1 cellular context compared by ENCODE assay signal in genomic region chr2:31558401-31559295, GRCh38.
TF ChIP-seq lines count a peak whose summit lies in the region.

No MANE protein-coding gene starts in this region.

TF ChIP-seq in HepG2, 621 proteins besides CTCF, POLR2A, EP300 and RAD21 (continued from another document and continues in another):
- TF ChIP-seq ATF2 (CRISPR knock-in tag; IDR thresholded peaks at IDR 0.05) (peak; percentile 74; the same call in 1 of the 2 replicates), MXD3 (CRISPR knock-in tag; IDR thresholded peaks at IDR 0.05) (no peak), ATF3 (CRISPR knock-in tag; IDR thresholded peaks at IDR 0.05) (peak; percentile 71; the same call in 1 of the 2 replicates), CBX5 (CRISPR knock-in tag; IDR thresholded peaks at IDR 0.05; ENCODE audit: borderline replicate concordance) (no peak), SMARCE1 (IDR thresholded peaks at IDR 0.05; ENCODE audit: borderline replicate concordance) (no peak), CBX1 (IDR thresholded peaks at IDR 0.05; ENCODE audit: low read depth) (no peak), RARA (CRISPR knock-in tag; IDR thresholded peaks at IDR 0.05) (0 out of 2 replicates have a peak, but pooled peaks have one; percentile 14), ZNF703 (CRISPR knock-in tag; IDR thresholded peaks at IDR 0.05; ENCODE audit: borderline replicate concordance) (no peak), ZBTB44 (CRISPR knock-in tag; IDR thresholded peaks at IDR 0.05) (no peak), SMAD1 (CRISPR knock-in tag; IDR thresholded peaks at IDR 0.05; ENCODE audit: borderline replicate concordance, low read depth) (no peak), MYNN (CRISPR knock-in tag; IDR thresholded peaks at IDR 0.05; ENCODE audit: low read depth) (no peak), BRCA1 (CRISPR knock-in tag; IDR thresholded peaks at IDR 0.05) (no peak), CC2D1A (CRISPR knock-in tag; IDR thresholded peaks at IDR 0.05) (no peak), ZNF720 (CRISPR knock-in tag; IDR thresholded peaks at IDR 0.05) (no peak), BCL6 (CRISPR knock-in tag; IDR thresholded peaks at IDR 0.05) (0 out of 2 replicates have a peak, but pooled peaks have one; percentile 20), PTBP1 (IDR thresholded peaks at IDR 0.05; ENCODE audit: low read depth, low read length, poor library complexity, severe bottlenecking) (no peak), IRF2 (CRISPR knock-in tag; IDR thresholded peaks at IDR 0.05) (no peak), ZFP41 (CRISPR knock-in tag; IDR thresholded peaks at IDR 0.05; ENCODE audit: borderline replicate concordance) (no peak), FOXP1 (IDR thresholded peaks at IDR 0.05) (no peak), FOXP1 (CRISPR knock-in tag; IDR thresholded peaks at IDR 0.05) (peak; percentile 62), ETS1 (CRISPR knock-in tag; IDR thresholded peaks at IDR 0.05) (no peak), ZNF775 (CRISPR knock-in tag; IDR thresholded peaks at IDR 0.05; ENCODE audit: borderline replicate concordance) (no peak), HMGA1 (CRISPR knock-in tag; conservative IDR thresholded peaks at IDR 0.05) (no peak), SNRNP70 (IDR thresholded peaks at IDR 0.05; ENCODE audit: low read depth, low read length) (no peak), REPIN1 (CRISPR knock-in tag; IDR thresholded peaks at IDR 0.05; ENCODE audit: borderline replicate concordance, low read depth) (no peak), ZBTB7A (CRISPR knock-in tag; IDR thresholded peaks at IDR 0.05) (no peak), ZNF574 (CRISPR knock-in tag; IDR thresholded peaks at IDR 0.05) (0 out of 2 replicates have a peak, but pooled peaks have one; percentile 49), FOXA1 (IDR thresholded peaks at IDR 0.05) (no peak), FOXA1 (CRISPR knock-in tag; IDR thresholded peaks at IDR 0.05) (peak; percentile 61), SKI (IDR thresholded peaks at IDR 0.05; ENCODE audit: partially characterized antibody) (no peak), ZZZ3 (CRISPR knock-in tag; IDR thresholded peaks at IDR 0.05; ENCODE audit: borderline replicate concordance) (no peak), SOX13 (IDR thresholded peaks at IDR 0.05) (0 out of 2 replicates have a peak, but pooled peaks have one; percentile 43), SOX13 (CRISPR knock-in tag; conservative IDR thresholded peaks at IDR 0.05 in 1 of 2, IDR thresholded peaks at IDR 0.05 in 1 of 2) (peak in 1 of 2 experiments; percentile 36; a peak in 1 of 4 replicates), ZNF788 (CRISPR knock-in tag; IDR thresholded peaks at IDR 0.05; ENCODE audit: borderline replicate concordance) (no peak), ZNF3 (CRISPR knock-in tag; IDR thresholded peaks at IDR 0.05) (no peak), STAG1 (CRISPR knock-in tag; IDR thresholded peaks at IDR 0.05) (no peak), ZNF430 (CRISPR knock-in tag; IDR thresholded peaks at IDR 0.05) (no peak), FOXA3 (CRISPR knock-in tag; IDR thresholded peaks at IDR 0.05) (peak; percentile 54; the same call in 1 of the 2 replicates), ATF4 (CRISPR knock-in tag; IDR thresholded peaks at IDR 0.05) (peak in 1 of 2 experiments; percentile 88; a peak in 2 of 4 replicates), ZNF558 (CRISPR knock-in tag; IDR thresholded peaks at IDR 0.05; ENCODE audit: borderline replicate concordance) (no peak), ZEB1 (IDR thresholded peaks at IDR 0.05; ENCODE audit: insufficient replicate concordance, low read depth) (no peak), HNRNPLL (IDR thresholded peaks at IDR 0.05; ENCODE audit: low read depth, low read length, poor library complexity, severe bottlenecking) (no peak), ZNF12 (CRISPR knock-in tag; IDR thresholded peaks at IDR 0.05) (peak; percentile 57; the same call in 1 of the 2 replicates), HNRNPL (IDR thresholded peaks at IDR 0.05; ENCODE audit: low read depth, low read length) (no peak), FOXM1 (CRISPR knock-in tag; IDR thresholded peaks at IDR 0.05) (no peak)
- TF ChIP-seq, protein P1, sequence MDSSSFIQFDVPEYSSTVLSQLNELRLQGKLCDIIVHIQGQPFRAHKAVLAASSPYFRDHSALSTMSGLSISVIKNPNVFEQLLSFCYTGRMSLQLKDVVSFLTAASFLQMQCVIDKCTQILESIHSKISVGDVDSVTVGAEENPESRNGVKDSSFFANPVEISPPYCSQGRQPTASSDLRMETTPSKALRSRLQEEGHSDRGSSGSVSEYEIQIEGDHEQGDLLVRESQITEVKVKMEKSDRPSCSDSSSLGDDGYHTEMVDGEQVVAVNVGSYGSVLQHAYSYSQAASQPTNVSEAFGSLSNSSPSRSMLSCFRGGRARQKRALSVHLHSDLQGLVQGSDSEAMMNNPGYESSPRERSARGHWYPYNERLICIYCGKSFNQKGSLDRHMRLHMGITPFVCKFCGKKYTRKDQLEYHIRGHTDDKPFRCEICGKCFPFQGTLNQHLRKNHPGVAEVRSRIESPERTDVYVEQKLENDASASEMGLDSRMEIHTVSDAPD (CRISPR knock-in tag; IDR thresholded peaks at IDR 0.05) = no peak
- TF ChIP-seq, protein P2, sequence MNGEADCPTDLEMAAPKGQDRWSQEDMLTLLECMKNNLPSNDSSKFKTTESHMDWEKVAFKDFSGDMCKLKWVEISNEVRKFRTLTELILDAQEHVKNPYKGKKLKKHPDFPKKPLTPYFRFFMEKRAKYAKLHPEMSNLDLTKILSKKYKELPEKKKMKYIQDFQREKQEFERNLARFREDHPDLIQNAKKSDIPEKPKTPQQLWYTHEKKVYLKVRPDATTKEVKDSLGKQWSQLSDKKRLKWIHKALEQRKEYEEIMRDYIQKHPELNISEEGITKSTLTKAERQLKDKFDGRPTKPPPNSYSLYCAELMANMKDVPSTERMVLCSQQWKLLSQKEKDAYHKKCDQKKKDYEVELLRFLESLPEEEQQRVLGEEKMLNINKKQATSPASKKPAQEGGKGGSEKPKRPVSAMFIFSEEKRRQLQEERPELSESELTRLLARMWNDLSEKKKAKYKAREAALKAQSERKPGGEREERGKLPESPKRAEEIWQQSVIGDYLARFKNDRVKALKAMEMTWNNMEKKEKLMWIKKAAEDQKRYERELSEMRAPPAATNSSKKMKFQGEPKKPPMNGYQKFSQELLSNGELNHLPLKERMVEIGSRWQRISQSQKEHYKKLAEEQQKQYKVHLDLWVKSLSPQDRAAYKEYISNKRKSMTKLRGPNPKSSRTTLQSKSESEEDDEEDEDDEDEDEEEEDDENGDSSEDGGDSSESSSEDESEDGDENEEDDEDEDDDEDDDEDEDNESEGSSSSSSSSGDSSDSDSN (CRISPR knock-in tag; IDR thresholded peaks at IDR 0.05) = no peak
- TF ChIP-seq, protein P3, sequence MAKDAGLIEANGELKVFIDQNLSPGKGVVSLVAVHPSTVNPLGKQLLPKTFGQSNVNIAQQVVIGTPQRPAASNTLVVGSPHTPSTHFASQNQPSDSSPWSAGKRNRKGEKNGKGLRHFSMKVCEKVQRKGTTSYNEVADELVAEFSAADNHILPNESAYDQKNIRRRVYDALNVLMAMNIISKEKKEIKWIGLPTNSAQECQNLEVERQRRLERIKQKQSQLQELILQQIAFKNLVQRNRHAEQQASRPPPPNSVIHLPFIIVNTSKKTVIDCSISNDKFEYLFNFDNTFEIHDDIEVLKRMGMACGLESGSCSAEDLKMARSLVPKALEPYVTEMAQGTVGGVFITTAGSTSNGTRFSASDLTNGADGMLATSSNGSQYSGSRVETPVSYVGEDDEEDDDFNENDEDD (CRISPR knock-in tag; IDR thresholded peaks at IDR 0.05; ENCODE audit: borderline replicate concordance) = no peak
- TF ChIP-seq, protein P4, sequence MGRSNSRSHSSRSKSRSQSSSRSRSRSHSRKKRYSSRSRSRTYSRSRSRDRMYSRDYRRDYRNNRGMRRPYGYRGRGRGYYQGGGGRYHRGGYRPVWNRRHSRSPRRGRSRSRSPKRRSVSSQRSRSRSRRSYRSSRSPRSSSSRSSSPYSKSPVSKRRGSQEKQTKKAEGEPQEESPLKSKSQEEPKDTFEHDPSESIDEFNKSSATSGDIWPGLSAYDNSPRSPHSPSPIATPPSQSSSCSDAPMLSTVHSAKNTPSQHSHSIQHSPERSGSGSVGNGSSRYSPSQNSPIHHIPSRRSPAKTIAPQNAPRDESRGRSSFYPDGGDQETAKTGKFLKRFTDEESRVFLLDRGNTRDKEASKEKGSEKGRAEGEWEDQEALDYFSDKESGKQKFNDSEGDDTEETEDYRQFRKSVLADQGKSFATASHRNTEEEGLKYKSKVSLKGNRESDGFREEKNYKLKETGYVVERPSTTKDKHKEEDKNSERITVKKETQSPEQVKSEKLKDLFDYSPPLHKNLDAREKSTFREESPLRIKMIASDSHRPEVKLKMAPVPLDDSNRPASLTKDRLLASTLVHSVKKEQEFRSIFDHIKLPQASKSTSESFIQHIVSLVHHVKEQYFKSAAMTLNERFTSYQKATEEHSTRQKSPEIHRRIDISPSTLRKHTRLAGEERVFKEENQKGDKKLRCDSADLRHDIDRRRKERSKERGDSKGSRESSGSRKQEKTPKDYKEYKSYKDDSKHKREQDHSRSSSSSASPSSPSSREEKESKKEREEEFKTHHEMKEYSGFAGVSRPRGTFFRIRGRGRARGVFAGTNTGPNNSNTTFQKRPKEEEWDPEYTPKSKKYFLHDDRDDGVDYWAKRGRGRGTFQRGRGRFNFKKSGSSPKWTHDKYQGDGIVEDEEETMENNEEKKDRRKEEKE (IDR thresholded peaks at IDR 0.05) = no peak
- TF ChIP-seq, protein P5, sequence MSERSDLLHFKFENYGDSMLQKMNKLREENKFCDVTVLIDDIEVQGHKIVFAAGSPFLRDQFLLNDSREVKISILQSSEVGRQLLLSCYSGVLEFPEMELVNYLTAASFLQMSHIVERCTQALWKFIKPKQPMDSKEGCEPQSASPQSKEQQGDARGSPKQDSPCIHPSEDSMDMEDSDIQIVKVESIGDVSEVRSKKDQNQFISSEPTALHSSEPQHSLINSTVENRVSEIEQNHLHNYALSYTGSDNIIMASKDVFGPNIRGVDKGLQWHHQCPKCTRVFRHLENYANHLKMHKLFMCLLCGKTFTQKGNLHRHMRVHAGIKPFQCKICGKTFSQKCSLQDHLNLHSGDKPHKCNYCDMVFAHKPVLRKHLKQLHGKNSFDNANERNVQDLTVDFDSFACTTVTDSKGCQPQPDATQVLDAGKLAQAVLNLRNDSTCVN (CRISPR knock-in tag; IDR thresholded peaks at IDR 0.05; ENCODE audit: borderline replicate concordance) = peak; percentile 74; the same call in 1 of the 2 replicates
